ENCODE assay signal across 8 cellular contexts in the genomic region with DNA sequence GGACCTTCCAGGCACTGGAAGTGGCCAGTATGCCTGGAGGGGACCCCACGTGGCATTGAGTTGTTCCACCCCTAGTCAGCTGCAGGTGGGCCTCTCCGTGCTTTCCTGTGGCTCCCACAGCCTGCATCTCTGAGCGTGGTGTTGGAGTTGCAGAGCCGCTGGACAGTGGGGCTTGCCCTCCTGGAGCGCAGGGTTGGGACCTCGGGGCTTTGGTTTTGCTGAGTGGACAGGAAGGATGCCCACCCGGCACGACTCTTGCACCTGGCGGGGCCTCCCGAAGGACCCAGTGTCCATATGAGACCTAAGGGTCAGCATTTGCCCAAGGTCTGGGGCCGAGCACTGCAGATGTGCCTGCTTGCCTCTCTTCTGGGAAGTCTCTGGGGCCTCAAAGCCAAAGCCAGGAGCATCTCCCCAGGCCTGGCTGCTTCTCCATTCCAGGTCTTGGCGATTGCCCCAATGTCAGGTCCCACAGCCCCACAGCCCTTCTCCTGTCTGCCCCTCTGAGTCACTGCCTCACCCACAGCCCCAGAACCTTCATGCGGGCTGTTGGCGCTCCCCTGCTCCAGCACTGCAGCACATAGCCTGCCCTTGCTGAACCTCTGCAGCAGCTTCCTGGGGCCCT. TPM values are rescaled to one million over a fixed set of nuclear protein-coding genes. Genes with fewer than 3 reads are reported as not detected.
DNase-seq lines count a peak whose midpoint lies in the region; TF ChIP-seq lines count a peak whose summit lies in the region.

No MANE protein-coding gene starts in this region.

- peak overlapping the region; percentile 33 for H3K9ac ChIP-seq in muscle layer of colon (ENCODE audit: low read length)

- no peaks in the 10 kb centered on the region for H3K36me3 ChIP-seq in brain microvascular endothelial cell (replicated peaks)
- no peaks in the 10 kb centered on the region for H3K36me3 ChIP-seq in muscle layer of colon (ENCODE audit: insufficient read depth, low read length)

- no peaks in the 10 kb centered on the region for H3K9me3 Mint-ChIP-seq in IgD-negative memory B cell

- peak overlapping the region; percentile 87 to 93 (median 92) for H3K4me3 Mint-ChIP-seq in IgD-negative memory B cell

- no peak overlapping the region for H3K27ac ChIP-seq in brain microvascular endothelial cell
- H3K27ac ChIP-seq in muscle layer of colon (ENCODE audit: low read depth, low read length) = peak overlapping the region; percentile 5

- no peak for TF ChIP-seq CTCF in brain microvascular endothelial cell (IDR thresholded peaks at IDR 0.05; ENCODE audit: low read depth, low read length, missing control alignments)

- H3K4me1 ChIP-seq in muscle layer of colon (ENCODE audit: insufficient read depth, low read length) = peaks cover 29% of the 10 kb centered on the region

- H3K4me1 Mint-ChIP-seq in IgD-negative memory B cell = peaks cover 11 to 13% (median 11%) of the 10 kb centered on the region in 3 donors

- no peaks in the 10 kb centered on the region for H3K36me3 Mint-ChIP-seq in IgD-negative memory B cell

- H3K27me3 ChIP-seq in brain microvascular endothelial cell (replicated peaks) (no peaks in the 10 kb centered on the region), muscle layer of colon (ENCODE audit: control insufficient read depth in 1 of 2, insufficient read depth in 2 of 2, low read length in 2 of 2) (no peaks in the 10 kb centered on the region)

- H3K4me3 ChIP-seq in brain microvascular endothelial cell (ENCODE audit: low read depth, low read length) (peak overlapping the region; percentile 68), muscle layer of colon (ENCODE audit: low read depth in 1 of 2, low read length in 2 of 2) (peak overlapping the region; percentile 71 to 73)

- no peaks in the 10 kb centered on the region for H3K27me3 Mint-ChIP-seq in IgD-negative memory B cell

- DNase-seq in AML-193 (lab: John Stamatoyannopoulos, UW) (peak; percentile 4 to 10), brain microvascular endothelial cell (no peak), NCI-H82 (lab: John Stamatoyannopoulos, UW) (no peak), NCI-H187 treated with DMSO at 0.1 percent for 48 hours (lab: John Stamatoyannopoulos, UW) (no peak), germinal center (ENCODE audit: low spot score) (no peak)
- DNase-seq in activated CD4-positive, CD25-positive, alpha-beta regulatory T cell (lab: John Stamatoyannopoulos, UW) = no peak

- peak overlapping the region; percentile 91 to 93 (median 92) for H3K27ac Mint-ChIP-seq in IgD-negative memory B cell

- no peaks in the 10 kb centered on the region for H3K9me3 ChIP-seq in muscle layer of colon (ENCODE audit: low read length)

- in situ Hi-C loops in brain microvascular endothelial cell (cut with HindIII; ENCODE audit: low pct_ligation_motif_present, low sequenced_read_pairs) = no loop called here

RNA-seq across cellular contexts. Expression of a gene that starts 1.5 kb away (rescaled TPM):
- 3.8 TPM for polyA plus RNA-seq in IgD-negative memory B cell

RNA-seq across cellular contexts. Expression of a gene that starts 15.3 kb away (rescaled TPM):
- 8.4 TPM for polyA plus RNA-seq in IgD-negative memory B cell

Comparison
In these comparisons a context has a peak if more than half of its experiments do, and no peak if none do; other contexts are left out.
1. DNase-seq: peak in AML-193 (2 of 2); none in brain microvascular endothelial cell (single experiment), NCI-H82 (single experiment), activated CD4-positive, CD25-positive, alpha-beta regulatory T cell (0 of 4), NCI-H187 treated with DMSO at 0.1 percent for 48 hours (single experiment) and germinal center (single experiment).